8 cellular contexts compared by ENCODE assay signal in genomic region chr5:68225188-68225910, GRCh38. TPM values are rescaled to one million over a fixed set of nuclear protein-coding genes. Genes with fewer than 3 reads are reported as not detected.
DNase-seq lines count a peak whose midpoint lies in the region; ATAC-seq and TF ChIP-seq lines count a peak whose summit lies in the region.

No MANE protein-coding gene starts in this region.

- no peak for TF ChIP-seq POLR2A in esophagus squamous epithelium (IDR thresholded peaks at IDR 0.05)

- no peak for TF ChIP-seq CTCF in esophagus squamous epithelium (IDR thresholded peaks at IDR 0.05)
- no peak for TF ChIP-seq CTCF in omental fat pad (IDR thresholded peaks at IDR 0.05)

- peaks cover 56 to 100% (median 84%) of the 10 kb centered on the region in 11 experiments; a peak in 21 of 22 replicates for H4K20me1 ChIP-seq in BLaER1 treated with 17β-estradiol and CSF1 and Interleukin-3, amounts not matched to agents 10 nM and 100 nM

- intact Hi-C loops in esophagus squamous epithelium (cut with DNase I), result no loop called here

- H3K36me3 ChIP-seq in BLaER1 treated with 17β-estradiol and CSF1 and Interleukin-3, amounts not matched to agents 10 nM and 100 nM, result peaks cover 60 to 74% (median 65%) of the 10 kb centered on the region in 11 experiments
- H3K36me3 ChIP-seq in esophagus squamous epithelium, result peaks cover 7 to 53% (median 10%) of the 10 kb centered on the region in 3 donors

- peak; percentile 60 for ATAC-seq in omental fat pad (ENCODE audit: low FRiP score)
- no peak for ATAC-seq in GM21737 (IDR thresholded peaks at IDR 0.05; ENCODE audit: unreplicated experiment)
- ATAC-seq in activated CD8-positive, alpha-beta memory T cell treated with anti-CD3 and anti-CD28 coated beads, Interleukin-2, amount 10 ng/mL, durations not matched to agents 7 days and 5 days, result no peak

- H3K9me3 Mint-ChIP-seq in activated CD8-positive, alpha-beta memory T cell treated with anti-CD3 and anti-CD28 coated beads, Interleukin-2, amount 10 ng/mL, durations not matched to agents 7 days and 5 days (ENCODE audit: low read depth), result no peaks in the 10 kb centered on the region

- H3K4me3 ChIP-seq in BLaER1 treated with 17β-estradiol and CSF1 and Interleukin-3, amounts not matched to agents 10 nM and 100 nM, result no peak overlapping the region
- peak overlapping the region in 1 of 4 donors; percentile 1 for H3K4me3 ChIP-seq in esophagus squamous epithelium

- no peak overlapping the region for H3K27ac Mint-ChIP-seq in activated CD8-positive, alpha-beta memory T cell treated with anti-CD3 and anti-CD28 coated beads, Interleukin-2, amount 10 ng/mL, durations not matched to agents 7 days and 5 days

- H3K9me3 ChIP-seq in BLaER1 treated with 17β-estradiol and CSF1 and Interleukin-3, amounts not matched to agents 10 nM and 100 nM (replicated peaks in 1 of 11), result peaks cover 9 to 12% (median 10%) of the 10 kb centered on the region in 11 experiments
- H3K9me3 ChIP-seq in esophagus squamous epithelium, result no peaks in the 10 kb centered on the region

- no peaks in the 10 kb centered on the region for H3K27me3 ChIP-seq in BLaER1 treated with 17β-estradiol and CSF1 and Interleukin-3, amounts not matched to agents 10 nM and 100 nM
- no peaks in the 10 kb centered on the region for H3K27me3 ChIP-seq in esophagus squamous epithelium

- H3K27me3 Mint-ChIP-seq in activated CD8-positive, alpha-beta memory T cell treated with anti-CD3 and anti-CD28 coated beads, Interleukin-2, amount 10 ng/mL, durations not matched to agents 7 days and 5 days, result no peaks in the 10 kb centered on the region

- H3K4me3 Mint-ChIP-seq in activated CD8-positive, alpha-beta memory T cell treated with anti-CD3 and anti-CD28 coated beads, Interleukin-2, amount 10 ng/mL, durations not matched to agents 7 days and 5 days, result no peak overlapping the region

- H3K9ac ChIP-seq in BLaER1 treated with 17β-estradiol and CSF1 and Interleukin-3, amounts not matched to agents 10 nM and 100 nM, result no peak overlapping the region

- peak overlapping the region; percentile 51 to 78 (median 65) for H3K4me2 ChIP-seq in BLaER1 treated with 17β-estradiol and CSF1 and Interleukin-3, amounts not matched to agents 10 nM and 100 nM

- H3K4me1 Mint-ChIP-seq in activated CD8-positive, alpha-beta memory T cell treated with anti-CD3 and anti-CD28 coated beads, Interleukin-2, amount 10 ng/mL, durations not matched to agents 7 days and 5 days, result peaks cover 59% of the 10 kb centered on the region

- peaks cover 37 to 70% (median 54%) of the 10 kb centered on the region in 10 experiments for H3K4me1 ChIP-seq in BLaER1 treated with 17β-estradiol and CSF1 and Interleukin-3, amounts not matched to agents 10 nM and 100 nM
- peaks cover 12 to 84% (median 29%) of the 10 kb centered on the region in 3 donors for H3K4me1 ChIP-seq in esophagus squamous epithelium

- CTCF ChIA-PET in activated CD8-positive, alpha-beta memory T cell treated with anti-CD3 and anti-CD28 coated beads, Interleukin-2, amount 10 ng/mL, durations not matched to agents 7 days and 5 days (lab: Charles Lee), result no interaction called here

- 47 to 49% methylated on average over 12 of the region's 12 CpGs for WGBS in esophagus squamous epithelium, 2 donors

- DNase-seq in NOMO-1 (lab: John Stamatoyannopoulos, UW; ENCODE audit: unreplicated experiment in 2 of 2) (peak; percentile 37 to 68), esophagus squamous epithelium (lab: John Stamatoyannopoulos, UW) (no peak), omental fat pad (ENCODE audit: low spot score) (peak; percentile 67), UCSD-AML1 (lab: John Stamatoyannopoulos, UW; ENCODE audit: unreplicated experiment) (no peak), OCI-M2 (lab: John Stamatoyannopoulos, UW; ENCODE audit: unreplicated experiment) (no peak)
- DNase-seq in activated CD8-positive, alpha-beta memory T cell treated with anti-CD3 and anti-CD28 coated beads, Interleukin-2, amount 10 ng/mL, durations not matched to agents 7 days and 5 days, result no peak

- H3K36me3 Mint-ChIP-seq in activated CD8-positive, alpha-beta memory T cell treated with anti-CD3 and anti-CD28 coated beads, Interleukin-2, amount 10 ng/mL, durations not matched to agents 7 days and 5 days, result peaks cover 56% of the 10 kb centered on the region

- peak overlapping the region in 9 of 11 experiments; percentile 24 to 60 (median 44); a peak in 14 of 22 replicates for H3K27ac ChIP-seq in BLaER1 treated with 17β-estradiol and CSF1 and Interleukin-3, amounts not matched to agents 10 nM and 100 nM
- H3K27ac ChIP-seq in esophagus squamous epithelium, result peak overlapping the region; percentile 6 to 54 (median 44)

RNA-seq across cellular contexts. Expression of gene PIK3R1, which starts 9.8 kb away (rescaled TPM):
- total RNA-seq in esophagus squamous epithelium, result 100 to 1,000 TPM in 1 of 4 donors, 10 to 100 TPM in 3; 15.9 to 114 (median 40.8) TPM
- total RNA-seq in omental fat pad, result 100 to 1,000 TPM in 3 of 4 donors, 10 to 100 TPM in 1; 90.5 to 188 (median 148) TPM
- 10 to 100 TPM; 78.4 to 84.7 TPM for total RNA-seq in activated CD8-positive, alpha-beta memory T cell treated with anti-CD3 and anti-CD28 coated beads, Interleukin-2, amount 10 ng/mL, durations not matched to agents 7 days and 5 days

Comparison
In these comparisons a context has a peak if more than half of its experiments do, and no peak if none do; other contexts are left out.
1. DNase-seq: peak in NOMO-1 (2 of 2) and omental fat pad (single experiment); none in esophagus squamous epithelium (single experiment), UCSD-AML1 (single experiment), OCI-M2 (single experiment) and activated CD8-positive, alpha-beta memory T cell treated with anti-CD3 and anti-CD28 coated beads, Interleukin-2, amount 10 ng/mL, durations not matched to agents 7 days and 5 days (single experiment).